14 cellular contexts compared by ENCODE assay signal in genomic region chr19:2010135-2010668, GRCh38. TPM values are rescaled to one million over a fixed set of nuclear protein-coding genes. Genes with fewer than 3 reads are reported as not detected.
A peak's percentile ranks its signal among the peaks of the same experiment; 100 is the strongest.
DNase-seq lines count a peak whose midpoint lies in the region; ATAC-seq lines count a peak whose summit lies in the region.
"Had no signal": no experiment of that assay in that cellular context is flagged by ENCODE, and none has a peak within 500 bp of the region (broad histone marks: within the 10 kb centered on the region; RNA-seq: fewer than 3 reads in every experiment).

No MANE protein-coding gene starts in this region.

- DNase-seq in activated naive CD8-positive, alpha-beta T cell treated with anti-CD3 and anti-CD28 coated beads for 36 hours: no peak
- no peak for DNase-seq in activated naive CD8-positive, alpha-beta T cell treated with anti-CD3 and anti-CD28 coated beads, Interleukin-2, amount 50 U/mL, for 24 hours
- DNase-seq in H7: peak; percentile 52
- peak; percentile 8 for DNase-seq in iPS-NIHi7 (ENCODE audit: extremely low spot score)
- no peak for DNase-seq in stimulated activated effector memory CD8-positive, alpha-beta T cell treated with anti-CD3 and anti-CD28 coated beads, Interleukin-12 subunit alpha, Interleukin-12 subunit beta, amount 100 ng/mL, for 72 hours (ENCODE audit: low spot score in 2 of 2)
- DNase-seq in NCI-H1436 treated with DMSO at 0.1 percent for 48 hours (lab: John Stamatoyannopoulos, UW): no peak
- DNase-seq in GM19240 (ENCODE audit: insufficient read length, low spot score): no peak
- DNase-seq: ACHN; BE2C; C1 segment of cervical spinal cord; CD4-positive, CD25-positive, alpha-beta regulatory T cell; CD8-positive, alpha-beta memory T cell; COR-L47 had no signal

- no peaks in the 10 kb centered on the region for H3K27me3 ChIP-seq in H7 (ENCODE audit: control insufficient read depth, insufficient read depth, low read length)
- H3K27me3 ChIP-seq: BE2C had no signal

- H3K36me3 Mint-ChIP-seq in activated naive CD8-positive, alpha-beta T cell treated with anti-CD3 and anti-CD28 coated beads for 36 hours: peaks cover 9% of the 10 kb centered on the region
- H3K36me3 Mint-ChIP-seq in activated naive CD8-positive, alpha-beta T cell treated with anti-CD3 and anti-CD28 coated beads, Interleukin-2, amount 50 U/mL, for 24 hours (ENCODE audit: low read depth): no peaks in the 10 kb centered on the region
- peaks cover 6% of the 10 kb centered on the region for H3K36me3 Mint-ChIP-seq in stimulated activated effector memory CD8-positive, alpha-beta T cell treated with anti-CD3 and anti-CD28 coated beads, Interleukin-12 subunit alpha, Interleukin-12 subunit beta, amount 100 ng/mL, for 72 hours

- H3K27ac Mint-ChIP-seq in activated naive CD8-positive, alpha-beta T cell treated with anti-CD3 and anti-CD28 coated beads for 36 hours: peak overlapping the region; percentile 42
- H3K27ac Mint-ChIP-seq in activated naive CD8-positive, alpha-beta T cell treated with anti-CD3 and anti-CD28 coated beads, Interleukin-2, amount 50 U/mL, for 24 hours: no peak overlapping the region
- H3K27ac Mint-ChIP-seq in stimulated activated effector memory CD8-positive, alpha-beta T cell treated with anti-CD3 and anti-CD28 coated beads, Interleukin-12 subunit alpha, Interleukin-12 subunit beta, amount 100 ng/mL, for 72 hours: peak overlapping the region; percentile 26

- H3K36me3 ChIP-seq in H7 (replicated peaks; ENCODE audit: control insufficient read depth, insufficient read depth, low read length): no peaks in the 10 kb centered on the region; the same call in 1 of the 2 replicates

- ATAC-seq in activated naive CD8-positive, alpha-beta T cell treated with anti-CD3 and anti-CD28 coated beads, Interleukin-2, amount 50 U/mL, for 24 hours: no peak
- ATAC-seq in stimulated activated effector memory CD8-positive, alpha-beta T cell treated with anti-CD3 and anti-CD28 coated beads, Interleukin-12 subunit alpha, Interleukin-12 subunit beta, amount 100 ng/mL, for 72 hours: no peak

- no peaks in the 10 kb centered on the region for H3K9me3 Mint-ChIP-seq in activated naive CD8-positive, alpha-beta T cell treated with anti-CD3 and anti-CD28 coated beads for 36 hours
- H3K9me3 Mint-ChIP-seq in activated naive CD8-positive, alpha-beta T cell treated with anti-CD3 and anti-CD28 coated beads, Interleukin-2, amount 50 U/mL, for 24 hours: no peaks in the 10 kb centered on the region
- no peaks in the 10 kb centered on the region for H3K9me3 Mint-ChIP-seq in stimulated activated effector memory CD8-positive, alpha-beta T cell treated with anti-CD3 and anti-CD28 coated beads, Interleukin-12 subunit alpha, Interleukin-12 subunit beta, amount 100 ng/mL, for 72 hours
- H3K9me3 Mint-ChIP-seq: CD4-positive, CD25-positive, alpha-beta regulatory T cell; CD8-positive, alpha-beta memory T cell had no signal

- H3K27me3 Mint-ChIP-seq in activated naive CD8-positive, alpha-beta T cell treated with anti-CD3 and anti-CD28 coated beads for 36 hours: no peaks in the 10 kb centered on the region
- no peaks in the 10 kb centered on the region for H3K27me3 Mint-ChIP-seq in activated naive CD8-positive, alpha-beta T cell treated with anti-CD3 and anti-CD28 coated beads, Interleukin-2, amount 50 U/mL, for 24 hours
- H3K27me3 Mint-ChIP-seq: CD4-positive, CD25-positive, alpha-beta regulatory T cell had no signal

- peaks cover 4% of the 10 kb centered on the region for H3K4me1 Mint-ChIP-seq in activated naive CD8-positive, alpha-beta T cell treated with anti-CD3 and anti-CD28 coated beads for 36 hours
- no peaks in the 10 kb centered on the region for H3K4me1 Mint-ChIP-seq in activated naive CD8-positive, alpha-beta T cell treated with anti-CD3 and anti-CD28 coated beads, Interleukin-2, amount 50 U/mL, for 24 hours
- H3K4me1 Mint-ChIP-seq in stimulated activated effector memory CD8-positive, alpha-beta T cell treated with anti-CD3 and anti-CD28 coated beads, Interleukin-12 subunit alpha, Interleukin-12 subunit beta, amount 100 ng/mL, for 72 hours: peaks cover 23% of the 10 kb centered on the region

- H3K4me3 ChIP-seq in H7 (ENCODE audit: insufficient read depth, low read depth, low read length): no peak overlapping the region
- H3K4me3 ChIP-seq: HAP-1 had no signal

- H3K4me3 Mint-ChIP-seq in activated naive CD8-positive, alpha-beta T cell treated with anti-CD3 and anti-CD28 coated beads for 36 hours: no peak overlapping the region
- H3K4me3 Mint-ChIP-seq in activated naive CD8-positive, alpha-beta T cell treated with anti-CD3 and anti-CD28 coated beads, Interleukin-2, amount 50 U/mL, for 24 hours: no peak overlapping the region
- H3K4me3 Mint-ChIP-seq in stimulated activated effector memory CD8-positive, alpha-beta T cell treated with anti-CD3 and anti-CD28 coated beads, Interleukin-12 subunit alpha, Interleukin-12 subunit beta, amount 100 ng/mL, for 72 hours: no peak overlapping the region
- H3K4me3 Mint-ChIP-seq: CD4-positive, CD25-positive, alpha-beta regulatory T cell; CD8-positive, alpha-beta memory T cell had no signal

RNA-seq across cellular contexts. Expression of gene BTBD2, which starts 5.3 kb away (rescaled TPM):
- total RNA-seq in activated naive CD8-positive, alpha-beta T cell treated with anti-CD3 and anti-CD28 coated beads for 36 hours: 10 to 100 TPM; 22.1 to 26.2 TPM
- total RNA-seq in H7 (2014; rRNA removed; shearing (Covaris generic)): 126 and 129 TPM in 2 replicates

RNA-seq across cellular contexts. Expression of gene MKNK2, which starts 40.8 kb away (rescaled TPM):
- 100 to 1,000 TPM; 230 to 232 TPM for total RNA-seq in activated naive CD8-positive, alpha-beta T cell treated with anti-CD3 and anti-CD28 coated beads for 36 hours
- total RNA-seq in H7 (2014; rRNA removed; shearing (Covaris generic)): 130 and 135 TPM in 2 replicates

Comparison
In these comparisons a context has a peak if more than half of its experiments do, and no peak if none do; other contexts are left out.
1. DNase-seq: peak in H7 (single experiment) and iPS-NIHi7 (single experiment); none in activated naive CD8-positive, alpha-beta T cell treated with anti-CD3 and anti-CD28 coated beads for 36 hours (single experiment), activated naive CD8-positive, alpha-beta T cell treated with anti-CD3 and anti-CD28 coated beads, Interleukin-2, amount 50 U/mL, for 24 hours (single experiment), stimulated activated effector memory CD8-positive, alpha-beta T cell treated with anti-CD3 and anti-CD28 coated beads, Interleukin-12 subunit alpha, Interleukin-12 subunit beta, amount 100 ng/mL, for 72 hours (0 of 2), NCI-H1436 treated with DMSO at 0.1 percent for 48 hours (single experiment) and GM19240 (single experiment).